9 cellular contexts compared by ENCODE assay signal in the genomic region with DNA sequence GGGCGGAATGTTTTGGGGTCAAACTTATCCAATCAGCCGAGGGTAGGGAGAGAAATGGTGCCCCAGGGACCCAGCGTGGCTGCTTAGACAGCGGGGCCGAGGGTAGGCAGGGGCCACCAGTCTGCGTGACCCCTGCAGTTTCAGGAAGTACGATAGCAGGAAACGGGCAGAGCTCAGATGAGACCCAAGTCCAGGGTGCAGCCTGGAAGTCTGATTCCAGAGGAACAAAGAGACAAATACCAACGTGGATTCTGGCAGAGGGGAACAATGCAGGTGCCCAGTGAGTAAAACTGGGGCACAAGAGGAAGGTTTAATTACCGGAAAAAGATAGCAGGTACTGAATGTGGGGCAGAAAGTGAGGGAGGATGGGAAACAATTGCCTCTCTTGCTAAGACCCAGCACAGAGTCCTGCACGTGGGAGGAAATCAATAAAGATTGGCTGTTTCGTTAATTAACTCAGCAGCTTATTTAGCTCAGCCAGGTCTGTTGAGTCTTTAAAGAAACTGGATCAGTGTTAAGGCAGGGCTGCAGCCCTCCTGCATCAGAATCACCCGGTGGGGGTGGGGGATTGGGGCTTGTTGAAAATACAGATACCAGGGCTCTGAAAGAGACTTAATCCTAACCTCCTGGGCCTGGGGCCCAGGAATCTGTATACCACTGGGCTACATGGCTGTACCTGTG. TPM values are rescaled to one million over a fixed set of nuclear protein-coding genes. Genes with fewer than 3 reads are reported as not detected.
DNase-seq lines count a peak whose midpoint lies in the region; ATAC-seq, FAIRE-seq and TF ChIP-seq lines count a peak whose summit lies in the region.
"Had no signal": no experiment of that assay in that cellular context is flagged by ENCODE, and none has a peak within 500 bp of the region (broad histone marks: within the 10 kb centered on the region; RNA-seq: fewer than 3 reads in every experiment).

No MANE protein-coding gene starts in this region.

- POLR2A ChIA-PET in K562 (lab: Yijun Ruan, JAX) = no interaction called here

- H3K27ac ChIP-seq in K562 (ENCODE audit: extremely low read depth, low read depth, low read length) = no peak overlapping the region
- H3K27ac ChIP-seq: cardiac muscle cell had no signal

- no peak for TF ChIP-seq EP300 in K562 (IDR thresholded peaks at IDR 0.05; ENCODE audit: low read length)

- TF ChIP-seq CTCF in GM12864 (IDR thresholded peaks at IDR 0.05; ENCODE audit: low read depth, low read length, missing control alignments) (no peak), K562 (IDR thresholded peaks at IDR 0.05 in 2 of 3, conservative IDR thresholded peaks at IDR 0.05 in 1 of 3; ENCODE audit: insufficient read depth in 2 of 3, low read depth in 1 of 3, low read length in 3 of 3) (no peak), nephron progenitor cell (IDR thresholded peaks at IDR 0.05) (no peak), GM13977 (IDR thresholded peaks at IDR 0.05; ENCODE audit: extremely low read depth, insufficient read depth, missing control alignments) (no peak), GM13976 (IDR thresholded peaks at IDR 0.05; ENCODE audit: borderline replicate concordance, control extremely low read depth, extremely low read depth, insufficient read depth, missing control alignments) (no peak)

- CTCF ChIA-PET in K562 (lab: Yijun Ruan, JAX; ENCODE audit: low intra/inter-chr PET ratio) = no interaction called here

- H3K9me1 ChIP-seq in K562 (ENCODE audit: control insufficient read depth, insufficient read depth, low read length) = no peaks in the 10 kb centered on the region

- H3K4me3 ChIP-seq in GM12864 (ENCODE audit: low read depth, low read length) (peak overlapping the region; percentile 50), K562 (no peak overlapping the region)
- H3K4me3 ChIP-seq: cardiac muscle cell had no signal

- DNase-seq in GM12864 (ENCODE audit: low read depth) (no peak), K562 (ENCODE audit: extremely low read depth in 1 of 4, low spot score in 3 of 4) (no peak), nephron progenitor cell (peak; percentile 69), NCI-H526 (lab: John Stamatoyannopoulos, UW) (no peak), GM13977 (ENCODE audit: low spot score) (no peak), SW480 (ENCODE audit: low spot score) (no peak), GM13976 (ENCODE audit: low spot score) (no peak)

- intact Hi-C loops in K562 (cut with micrococcal nuclease) = no loop called here

- H3K36me3 ChIP-seq in K562 (ENCODE audit: control insufficient read depth, insufficient read depth, low read length) = no peaks in the 10 kb centered on the region
- H3K36me3 ChIP-seq: cardiac muscle cell had no signal

- H3K4me2 ChIP-seq in K562 (ENCODE audit: insufficient read depth, low read length) = no peak overlapping the region

- in situ Hi-C loops in K562 (cut with MboI) (no loop called here), GM13977 (cut with MboI; ENCODE audit: low pct_unique_long_range_greater_than_20kb, low sequenced_read_pairs, unreplicated experiment) (no loop called here), GM13976 (cut with MboI; ENCODE audit: low sequenced_read_pairs, unreplicated experiment) (no loop called here)

- no peaks in the 10 kb centered on the region for H4K20me1 ChIP-seq in K562 (replicated peaks; ENCODE audit: control insufficient read depth, insufficient read depth, low read length)

- H3K36me3 Mint-ChIP-seq in nephron progenitor cell (ENCODE audit: low read depth) = peaks cover 15% of the 10 kb centered on the region

- TF ChIP-seq RAD21 in K562 (CRISPR knock-in tag; conservative IDR thresholded peaks at IDR 0.05 in 1 of 2, IDR thresholded peaks at IDR 0.05 in 1 of 2) = no peak

- WGBS in K562 (ENCODE audit: insufficient coverage, low coverage, missing lambda C conversion rate) = 28% methylated on average over 5 of the region's 13 CpGs

- peaks cover 13% of the 10 kb centered on the region for H3K27me3 Mint-ChIP-seq in nephron progenitor cell (ENCODE audit: low read depth, poor library complexity)

- H3K27ac Mint-ChIP-seq in nephron progenitor cell = peak overlapping the region; percentile 97

- TF ChIP-seq POLR2A in K562 (conservative IDR thresholded peaks at IDR 0.05) = no peak

- no TSS peak for BruUV-seq in K562 (replicated peaks; lab: Mats Ljungman, UMichigan)

- no peaks in the 10 kb centered on the region for H3K9me3 ChIP-seq in K562 (replicated peaks; ENCODE audit: control insufficient read depth, insufficient read depth, low read depth, low read length)

- H3K4me1 Mint-ChIP-seq in nephron progenitor cell = peaks cover 27% of the 10 kb centered on the region

- H3K27me3 ChIP-seq in K562 (ENCODE audit: control insufficient read depth in 2 of 2, insufficient read depth in 2 of 2, low read length in 2 of 2) = peaks cover 7 to 13% of the 10 kb centered on the region in 2 experiments
- H3K27me3 ChIP-seq: cardiac muscle cell had no signal

- H3K9ac ChIP-seq in K562 (ENCODE audit: insufficient read depth in 1 of 2, low read depth in 2 of 2, low read length in 2 of 2) = no peak overlapping the region

- no peaks in the 10 kb centered on the region for H3K79me2 ChIP-seq in K562 (ENCODE audit: control insufficient read depth, insufficient read depth, low read length)

- H3K4me1 ChIP-seq in K562 (replicated peaks in 1 of 2; ENCODE audit: control insufficient read depth in 2 of 2, insufficient read depth in 2 of 2, low read length in 2 of 2) = peaks cover 0 to 3% of the 10 kb centered on the region in 2 experiments; a peak in 3 of 5 replicates

- H3K9me3 Mint-ChIP-seq in nephron progenitor cell = no peaks in the 10 kb centered on the region

- ATAC-seq in HG03175 (IDR thresholded peaks at IDR 0.05; ENCODE audit: unreplicated experiment) = peak; percentile 66
- ATAC-seq in K562 = no peak

- FAIRE-seq in K562 (lab: Jason Lieb, UNC) = no peak

- peak overlapping the region; percentile 32; the same call in 1 of the 2 replicates for H2AFZ ChIP-seq in K562 (ENCODE audit: low read depth, low read length)

- peak overlapping the region; percentile 83 for H3K4me3 Mint-ChIP-seq in nephron progenitor cell

TF ChIP-seq in K562, 482 proteins besides CTCF, POLR2A, EP300 and RAD21:
- TF ChIP-seq MTA2 (IDR thresholded peaks at IDR 0.05; ENCODE audit: low read depth) (no peak), CBFA2T3 (IDR thresholded peaks at IDR 0.05) (peak; percentile 31; the same call in 1 of the 2 replicates), ZNF830 (CRISPR knock-in tag; IDR thresholded peaks at IDR 0.05) (no peak), ZNF324 (CRISPR knock-in tag; IDR thresholded peaks at IDR 0.05) (no peak), ZNF408 (CRISPR knock-in tag; IDR thresholded peaks at IDR 0.05; ENCODE audit: low read depth) (no peak), FOXM1 (IDR thresholded peaks at IDR 0.05; ENCODE audit: low read depth) (no peak), FOXM1 (CRISPR knock-in tag; IDR thresholded peaks at IDR 0.05; ENCODE audit: low read depth) (no peak)

RNA-seq across cellular contexts. Expression of a gene that starts 50.4 kb away (rescaled TPM):
- 6.9 and 15.2 TPM in 2 replicates for total RNA-seq in K562 (2011; cell fraction: chromatin; rRNA removed; ENCODE audit: low replicate concordance)
- total RNA-seq in K562 (2011; cell fraction: nucleolus; rRNA removed) = 7.7 and 8.9 TPM in 2 replicates
- total RNA-seq in K562 (2011; cell fraction: nucleoplasm; rRNA removed) = 12.5 and 15.0 TPM in 2 replicates
- total RNA-seq in K562 (2014; rRNA removed) (9.1 and 14.1 TPM in 2 replicates), K562 (2014; rRNA removed; fragmentation: Illumina TruSeq; extraction: Trizol) (16.2 and 17.0 TPM in 2 replicates), K562 (2015; rRNA removed; fragmentation: Illumina TruSeq; extraction: Trizol) (14.3 and 15.2 TPM in 2 replicates), K562 (2021) (11.8 and 12.2 TPM in 2 replicates)
- polyA plus RNA-seq in K562 (2011; rRNA removed) (12.4 and 13.7 TPM in 2 replicates), K562 (2014; fragmentation: Illumina TruSeq; extraction: Trizol) (14.4 and 16.9 TPM in 2 replicates), K562 (2014; fragmentation: Nextera tagmentation; extraction: Ambion mirVana) (1 to 10 TPM; 2.9 to 4.8 TPM), K562 (2014; rRNA removed) (9.5 and 10.7 TPM in 2 replicates)
- 4.6 and 7.2 TPM in 2 replicates for polyA plus RNA-seq in K562 (2011; cell fraction: cytosol; rRNA removed)
- 3.7 and 7.1 TPM in 2 replicates for polyA plus RNA-seq in K562 (2011; cell fraction: nucleus; rRNA removed)
- polyA plus RNA-seq in K562 (2012) = 7.3 and 11.7 TPM in 2 replicates
- 14.4 and 20.7 TPM in 2 replicates for polyA minus RNA-seq in K562 (2011; rRNA and poly(A)+ RNA removed)
- 3.3 and 5.5 TPM in 2 replicates for polyA minus RNA-seq in K562 (2011; cell fraction: cytosol; rRNA and poly(A)+ RNA removed)
- 4.0 and 13.1 TPM in 2 replicates for polyA minus RNA-seq in K562 (2011; cell fraction: nucleus; rRNA and poly(A)+ RNA removed)
